In the genomic region with DNA sequence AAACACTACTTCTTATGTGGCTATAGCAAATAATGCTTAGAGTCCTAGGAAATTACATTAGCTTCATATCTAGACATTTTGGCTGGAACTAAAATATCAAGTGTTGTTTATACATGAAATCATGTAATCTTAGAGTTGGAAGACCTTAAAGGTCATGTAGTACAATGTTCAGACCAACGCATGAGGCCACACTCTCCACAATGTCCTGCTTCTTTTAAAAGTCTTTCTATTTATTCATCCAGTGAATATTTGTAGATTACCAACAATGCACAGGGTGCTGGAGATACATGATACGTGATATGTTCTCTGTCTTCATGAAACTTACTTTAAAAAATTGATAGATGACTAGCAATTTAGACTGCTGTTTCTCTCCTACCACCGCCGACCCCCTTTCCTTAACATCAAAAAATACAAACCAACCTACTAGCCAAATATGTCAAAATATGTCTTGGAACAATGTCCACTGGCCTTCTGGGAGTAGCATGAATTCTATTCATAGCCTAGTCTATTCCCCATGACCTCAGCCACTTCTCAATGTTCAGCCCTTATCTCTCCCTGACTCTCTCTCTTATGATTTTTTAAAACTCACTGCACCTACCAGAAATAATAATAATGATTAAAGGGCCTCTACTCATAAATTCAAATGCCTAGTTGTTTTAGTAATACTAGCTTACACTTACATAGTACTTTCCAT, we compare ENCODE assay signal across 25 cellular contexts. TPM values are rescaled to one million over a fixed set of nuclear protein-coding genes. Genes with fewer than 3 reads are reported as not detected.
DNase-seq lines count a peak whose midpoint lies in the region; ATAC-seq and TF ChIP-seq lines count a peak whose summit lies in the region.
"Had no signal": no experiment of that assay in that cellular context is flagged by ENCODE, and none has a peak within 500 bp of the region (broad histone marks: within the 10 kb centered on the region; RNA-seq: fewer than 3 reads in every experiment).

No MANE protein-coding gene starts in this region.

- in situ Hi-C loops in GM23248 (cut with MboI) = loop anchor here (10.0 kb wide), 1 partner anchor 175 kb away; no protein-coding TSS in a partner anchor

- WGBS in heart left ventricle, 4 donors = 16 to 29% (median 25%) methylated on average over 4 of the region's 4 CpGs
- WGBS in GM23248 (ENCODE audit: low coverage in 1 of 2, low lambda C conversion rate in 2 of 2, missing lambda C conversion rate in 2 of 2), 2 experiments = 87 to 91% methylated on average over 4 of the region's 4 CpGs
- 79% methylated on average over 4 of the region's 4 CpGs for WGBS in prostate gland

- H3K27ac ChIP-seq in heart left ventricle = peak overlapping the region; percentile 67 to 88 (median 77)
- peak overlapping the region; percentile 18 for H3K27ac ChIP-seq in osteoblast (ENCODE audit: low read depth, low read length)
- H3K27ac ChIP-seq in GM23248 = no peak overlapping the region
- no peak overlapping the region for H3K27ac ChIP-seq in prostate gland
- H3K27ac ChIP-seq: 22Rv1, pancreas had no signal

- H3K9me2 ChIP-seq in GM23248 (ENCODE audit: insufficient read depth) = no peaks in the 10 kb centered on the region

- DNase-seq in Right ventricle myocardium inferior (ENCODE audit: missing footprints) = no peak
- DNase-seq in cardiac septum (ENCODE audit: low spot score) = no peak
- DNase-seq in heart left ventricle = peak in 2 of 5 donors; percentile 29 to 33
- peak; percentile 45 for DNase-seq in osteoblast (ENCODE audit: insufficient read length, low spot score, missing footprints)
- no peak for DNase-seq in GM23248
- DNase-seq in prostate gland (ENCODE audit: low spot score) = no peak
- DNase-seq: activated CD4-positive, alpha-beta T cell treated with anti-CD3 and anti-CD28 coated beads, Interleukin-2, amount 50 U/mL, for 48 hours; activated effector memory CD4-positive, alpha-beta T cell treated with anti-CD3 and anti-CD28 coated beads, Interleukin-2, amount 50 U/mL, for 16 hours; BE2C; Caco-2; central memory CD4-positive, alpha-beta T cell; DND-41; KBM-7; kidney; mesendoderm; MV-4-11; natural killer cell; NCI-H526 treated with DMSO at 0.1 percent for 48 hours; pancreas had no signal

- H4K20me1 ChIP-seq in osteoblast (ENCODE audit: insufficient read depth, low read length) (no peaks in the 10 kb centered on the region), GM23248 (ENCODE audit: insufficient read depth) (no peaks in the 10 kb centered on the region)

- ATAC-seq in Right ventricle myocardium inferior (peak; percentile 89), heart left ventricle (peak; percentile 92 to 95 (median 94)), HG02973 (IDR thresholded peaks at IDR 0.05; ENCODE audit: unreplicated experiment) (no peak), GM18520 (IDR thresholded peaks at IDR 0.05; ENCODE audit: unreplicated experiment) (no peak)
- ATAC-seq: GM12878, natural killer cell, sciatic nerve, WTC11 had no signal

- TF ChIP-seq CTCF in heart left ventricle (IDR thresholded peaks at IDR 0.05) = no peak
- TF ChIP-seq CTCF in osteoblast (IDR thresholded peaks at IDR 0.05; ENCODE audit: extremely low read depth, low read depth, low read length) = no peak
- no peak for TF ChIP-seq CTCF in prostate gland (IDR thresholded peaks at IDR 0.05)

- intact Hi-C loops in Right ventricle myocardium inferior (cut with DNase I) (loop anchor here (2.0 to 5.0 kb wide), 4 partner anchors 43 to 147 kb away; a partner anchor contains a TSS), cardiac septum (cut with DNase I) (loop anchor here (2.0 to 5.0 kb wide), 4 partner anchors 48 to 137 kb away; a partner anchor contains a TSS), heart left ventricle (cut with DNase I) (loop anchor here (2.0 to 10.0 kb wide), 12 partner anchors 55 to 185 kb away; a partner anchor contains a TSS), prostate gland (cut with DNase I) (loop anchor here (10.0 kb wide), 2 partner anchors 85 to 145 kb away; a partner anchor contains a TSS)

- TF ChIP-seq POLR2A in heart left ventricle (IDR thresholded peaks at IDR 0.05) (no peak), prostate gland (IDR thresholded peaks at IDR 0.05) (no peak)

- H3K79me2 ChIP-seq in osteoblast (ENCODE audit: insufficient read depth, low read length) (no peaks in the 10 kb centered on the region), GM23248 (ENCODE audit: insufficient read depth) (no peaks in the 10 kb centered on the region)

- H3K9me3 ChIP-seq in heart left ventricle = peaks cover 0 to 4% (median 0%) of the 10 kb centered on the region in 12 donors
- no peaks in the 10 kb centered on the region for H3K9me3 ChIP-seq in osteoblast (ENCODE audit: low read depth, low read length)
- no peaks in the 10 kb centered on the region for H3K9me3 ChIP-seq in GM23248 (ENCODE audit: low read depth)
- H3K9me3 ChIP-seq in prostate gland = no peaks in the 10 kb centered on the region
- H3K9me3 ChIP-seq: BE2C, Caco-2, pancreas had no signal

- H3K4me3 ChIP-seq in heart left ventricle (no peak overlapping the region), osteoblast (ENCODE audit: insufficient read depth, low read length) (no peak overlapping the region), GM23248 (no peak overlapping the region), prostate gland (no peak overlapping the region)
- H3K4me3 ChIP-seq: GM12878, pancreas had no signal

- H3K27me3 ChIP-seq in heart left ventricle (no peaks in the 10 kb centered on the region), osteoblast (ENCODE audit: insufficient read depth, low read length) (no peaks in the 10 kb centered on the region), GM23248 (replicated peaks; ENCODE audit: insufficient read depth) (no peaks in the 10 kb centered on the region), prostate gland (replicated peaks; ENCODE audit: insufficient read depth) (no peaks in the 10 kb centered on the region)
- H3K27me3 ChIP-seq: pancreas had no signal

- no peak overlapping the region for H2AFZ ChIP-seq in osteoblast (ENCODE audit: low read length)
- no peak overlapping the region for H2AFZ ChIP-seq in GM23248

- no peaks in the 10 kb centered on the region for H3K36me3 ChIP-seq in heart left ventricle
- H3K36me3 ChIP-seq in osteoblast (ENCODE audit: insufficient read depth, low read length) = no peaks in the 10 kb centered on the region
- no peaks in the 10 kb centered on the region for H3K36me3 ChIP-seq in GM23248 (ENCODE audit: low read depth)
- H3K36me3 ChIP-seq in prostate gland = no peaks in the 10 kb centered on the region
- H3K36me3 ChIP-seq: BE2C, pancreas had no signal

- peaks cover 3 to 56% (median 38%) of the 10 kb centered on the region in 12 donors for H3K4me1 ChIP-seq in heart left ventricle
- H3K4me1 ChIP-seq in osteoblast (ENCODE audit: insufficient read depth, low read length) = peaks cover 38% of the 10 kb centered on the region
- H3K4me1 ChIP-seq in GM23248 (ENCODE audit: insufficient read depth) = peaks cover 44% of the 10 kb centered on the region
- H3K4me1 ChIP-seq in prostate gland (replicated peaks) = no peaks in the 10 kb centered on the region
- H3K4me1 ChIP-seq: BE2C, pancreas had no signal

- H3K9ac ChIP-seq in GM23248 = no peak overlapping the region

- H3F3A ChIP-seq in GM23248 (ENCODE audit: insufficient read depth) = peaks cover 47% of the 10 kb centered on the region

- H3K4me2 ChIP-seq in osteoblast (ENCODE audit: insufficient read depth, low read length) (no peak overlapping the region), GM23248 (ENCODE audit: unreplicated experiment) (no peak overlapping the region)

RNA-seq across cellular contexts. Expression of a gene that starts 59.5 kb away (rescaled TPM):
- 239 TPM for total RNA-seq in Right ventricle myocardium inferior
- 311 TPM for total RNA-seq in cardiac septum
- 100 to 1,000 TPM; 189 to 345 (median 237) TPM for total RNA-seq in heart left ventricle
- 100 to 1,000 TPM in 1 of 2 donors, 10 to 100 TPM in 1; 66.3 to 236 TPM for polyA plus RNA-seq in heart left ventricle
- 62.8 and 67.3 TPM in 2 replicates for total RNA-seq in osteoblast
- 251 and 283 TPM in 2 replicates for total RNA-seq in GM23248 (2014; rRNA removed; shearing (Covaris generic))
- 344 and 358 TPM in 2 replicates for polyA plus RNA-seq in GM23248 (2016; fragmentation: Nextera tagmentation; extraction: Ambion mirVana)
- 10 to 100 TPM; 23.2 to 49.6 TPM for total RNA-seq in prostate gland

Comparison
In these comparisons a context has a peak if more than half of its experiments do, and no peak if none do; other contexts are left out.
1. ATAC-seq: peak in Right ventricle myocardium inferior (single experiment) and heart left ventricle (4 of 4); none in HG02973 (single experiment) and GM18520 (single experiment).
2. H3K27ac ChIP-seq: peak in heart left ventricle (12 of 12) and osteoblast (single experiment); none in GM23248 (single experiment) and prostate gland (0 of 2).